Comparison of ENCODE assay signal across 8 cellular contexts in genomic region chr9:69760278-69760610, GRCh38. TPM values are rescaled to one million over a fixed set of nuclear protein-coding genes. Genes with fewer than 3 reads are reported as not detected.
DNase-seq lines count a peak whose midpoint lies in the region; ATAC-seq, FAIRE-seq and TF ChIP-seq lines count a peak whose summit lies in the region.

No MANE protein-coding gene starts in this region.

- peak; percentile 78 for DNase-seq in DMS 273 (lab: John Stamatoyannopoulos, UW; ENCODE audit: unreplicated experiment)
- peak in 6 of 49 donors; percentile 14 to 57 (median 36) for DNase-seq in substantia nigra (lab: John Stamatoyannopoulos, UW)
- DNase-seq in DMS153 (lab: John Stamatoyannopoulos, UW): no peak
- no peak for DNase-seq in GM12891 (ENCODE audit: insufficient read length, low spot score)

- H3K9me3 Mint-ChIP-seq in activated naive CD8-positive, alpha-beta T cell (ENCODE audit: low read depth): no peaks in the 10 kb centered on the region

- H3K9me3 ChIP-seq in iPS-18c (ENCODE audit: control insufficient read depth, insufficient read depth, low read length): no peaks in the 10 kb centered on the region

- peak; percentile 3 for ATAC-seq in HG02973 (IDR thresholded peaks at IDR 0.05; ENCODE audit: unreplicated experiment)
- no peak for ATAC-seq in GM21526 (IDR thresholded peaks at IDR 0.05; ENCODE audit: low FRiP score, unreplicated experiment)

- H3K36me3 Mint-ChIP-seq in activated naive CD8-positive, alpha-beta T cell: peaks cover 8% of the 10 kb centered on the region

- FAIRE-seq in GM12891 (lab: Jason Lieb, UNC): no peak

- H3K27me3 Mint-ChIP-seq in activated naive CD8-positive, alpha-beta T cell: no peaks in the 10 kb centered on the region

- peak overlapping the region; percentile 95 for H3K4me3 Mint-ChIP-seq in activated naive CD8-positive, alpha-beta T cell

- H3K27ac Mint-ChIP-seq in activated naive CD8-positive, alpha-beta T cell: peak overlapping the region; percentile 87

- TF ChIP-seq POLR2A in GM12891 (IDR thresholded peaks at IDR 0.05; ENCODE audit: low read depth, low read length): no peak

- H3K4me3 ChIP-seq in iPS-18c (ENCODE audit: insufficient read depth, low read depth, low read length): peak overlapping the region; percentile 42

- peaks cover 30% of the 10 kb centered on the region for H3K4me1 Mint-ChIP-seq in activated naive CD8-positive, alpha-beta T cell (ENCODE audit: low read depth)

- peak overlapping the region; percentile 80 for H3K27ac ChIP-seq in substantia nigra (ENCODE audit: low read depth, low read length, poor library complexity, severe bottlenecking)

TF ChIP-seq in GM12891, 5 proteins besides CTCF, POLR2A, EP300 and RAD21:
- TF ChIP-seq POLR2AphosphoS5 (IDR thresholded peaks at IDR 0.05; ENCODE audit: low read depth, low read length): no peak
- no peak for TF ChIP-seq PAX5 (IDR thresholded peaks at IDR 0.05; ENCODE audit: insufficient read depth, low read length, severe bottlenecking)
- no peak for TF ChIP-seq SPI1 (IDR thresholded peaks at IDR 0.05; ENCODE audit: low read depth, low read length)
- TF ChIP-seq TAF1 (IDR thresholded peaks at IDR 0.05; ENCODE audit: low read depth, low read length): no peak
- no peak for TF ChIP-seq POU2F2 (IDR thresholded peaks at IDR 0.05; ENCODE audit: low read depth, low read length)

RNA-seq across cellular contexts. Expression of gene PTAR1, which starts 0.4 kb away (rescaled TPM):
- 6.0 TPM for polyA plus RNA-seq in GM12891 (2012; ENCODE audit: low read depth, missing spikeins)
